23 cellular contexts compared by ENCODE assay signal in the genomic region with DNA sequence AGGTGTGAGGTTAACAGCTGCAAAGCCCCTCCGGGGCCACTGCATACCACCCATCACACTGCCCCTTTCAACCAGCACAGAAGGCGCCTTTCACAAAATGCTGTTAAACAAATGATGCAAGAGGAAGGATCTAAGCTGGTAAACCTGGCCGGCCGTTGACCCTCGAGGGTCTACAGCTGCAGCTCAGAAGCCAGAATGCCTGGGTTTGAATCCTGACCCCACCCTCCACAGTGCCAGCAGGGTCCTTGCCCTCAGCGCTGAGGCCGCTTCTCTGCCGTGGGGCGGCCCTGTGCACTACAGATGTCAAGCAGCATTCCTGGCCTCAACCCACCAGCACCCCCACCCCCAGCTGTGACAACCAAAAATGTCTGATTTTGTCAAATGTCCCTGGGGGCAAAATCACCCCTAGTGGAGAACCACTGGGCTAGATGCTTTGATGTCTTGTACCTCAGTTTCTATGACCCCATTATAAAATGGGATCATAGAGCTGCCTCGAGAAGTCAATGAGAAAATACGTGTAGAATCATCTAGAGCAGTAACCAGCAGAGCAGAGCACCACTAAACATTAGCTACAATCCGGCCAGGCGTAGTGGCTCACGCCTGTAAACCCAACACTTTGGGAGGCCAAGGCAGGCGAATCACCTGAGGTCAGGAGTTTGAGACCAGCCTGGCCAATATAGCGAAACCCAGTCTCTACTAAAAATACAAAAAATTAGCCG.
"Had no signal": no experiment of that assay in that cellular context is flagged by ENCODE, and none has a peak within 500 bp of the region (broad histone marks: within the 10 kb centered on the region; RNA-seq: fewer than 3 reads in every experiment).

No MANE protein-coding gene starts in this region.

- H3K36me3 ChIP-seq: neural progenitor cell, prostate gland, right atrium auricular region, sigmoid colon, tibial artery, upper lobe of right lung, uterus had no signal

- H3K27ac Mint-ChIP-seq: effector memory CD8-positive, alpha-beta T cell; memory B cell; stimulated activated effector memory CD8-positive, alpha-beta T cell treated with anti-CD3 and anti-CD28 coated beads, Interleukin-12 subunit alpha, Interleukin-12 subunit beta, amount 100 ng/mL, for 72 hours had no signal

- H3K27me3 ChIP-seq: neural progenitor cell, right atrium auricular region, testis, upper lobe of right lung, uterus had no signal

- H3K36me3 Mint-ChIP-seq: memory B cell; stimulated activated effector memory CD8-positive, alpha-beta T cell treated with anti-CD3 and anti-CD28 coated beads, Interleukin-12 subunit alpha, Interleukin-12 subunit beta, amount 100 ng/mL, for 72 hours had no signal

- H3K27ac ChIP-seq: esophagus squamous epithelium, neural progenitor cell, prostate gland, right atrium auricular region, sigmoid colon, testis, tibial artery, upper lobe of right lung, uterus had no signal

- ATAC-seq: effector memory CD8-positive, alpha-beta T cell; left lobe of liver; stimulated activated effector memory CD8-positive, alpha-beta T cell treated with anti-CD3 and anti-CD28 coated beads, Interleukin-12 subunit alpha, Interleukin-12 subunit beta, amount 100 ng/mL, for 72 hours; upper lobe of right lung had no signal

- DNase-seq: cortex of kidney; effector memory CD8-positive, alpha-beta T cell; erythroblast; esophagus squamous epithelium; foreskin melanocyte; hypothalamus; sigmoid colon; stimulated activated CD4-positive, alpha-beta T cell treated with anti-CD3 and anti-CD28 coated beads, Interleukin-2, amount 100 ng/mL, for 24 hours; stimulated activated CD4-positive, alpha-beta T cell treated with anti-CD3 and anti-CD28 coated beads, Interleukin-4, amount 100 ng/mL, for 24 hours; stimulated activated naive CD4-positive, alpha-beta T cell treated with Interleukin-2 at 50 U/mL for 16 hours; substantia nigra; testis; tibial artery; upper lobe of right lung; uterus had no signal

- H3K9ac ChIP-seq: neural progenitor cell had no signal

- H2AFZ ChIP-seq: neural progenitor cell had no signal

- H3K4me2 ChIP-seq: neural progenitor cell had no signal

- H3K4me1 ChIP-seq: neural progenitor cell, prostate gland, right atrium auricular region, sigmoid colon, testis, tibial artery, upper lobe of right lung, uterus had no signal

- H3K9me3 ChIP-seq: esophagus squamous epithelium, prostate gland, right atrium auricular region, sigmoid colon, testis, tibial artery, upper lobe of right lung, uterus had no signal

- H3K9me3 Mint-ChIP-seq: effector memory CD8-positive, alpha-beta T cell; memory B cell; nephron; neural progenitor cell; stimulated activated effector memory CD8-positive, alpha-beta T cell treated with anti-CD3 and anti-CD28 coated beads, Interleukin-12 subunit alpha, Interleukin-12 subunit beta, amount 100 ng/mL, for 72 hours had no signal

- H3K4me3 ChIP-seq: esophagus squamous epithelium, lung, neural progenitor cell, prostate gland, right atrium auricular region, sigmoid colon, testis, tibial artery, upper lobe of right lung, uterus had no signal

- H3K4me3 Mint-ChIP-seq: effector memory CD8-positive, alpha-beta T cell; memory B cell; neural progenitor cell; stimulated activated effector memory CD8-positive, alpha-beta T cell treated with anti-CD3 and anti-CD28 coated beads, Interleukin-12 subunit alpha, Interleukin-12 subunit beta, amount 100 ng/mL, for 72 hours had no signal
